2 cellular contexts compared by ENCODE assay signal in genomic region chr19:54775830-54776229, GRCh38. TPM values are rescaled to one million over a fixed set of nuclear protein-coding genes. Genes with fewer than 3 reads are reported as not detected.
"Had no signal": no experiment of that assay in that cellular context is flagged by ENCODE, and none has a peak within 500 bp of the region (broad histone marks: within the 10 kb centered on the region; RNA-seq: fewer than 3 reads in every experiment).

No MANE protein-coding gene starts in this region.

RNA-seq across cellular contexts. Expression of gene KIR2DL1, which starts 6.2 kb away (rescaled TPM):
- total RNA-seq: G401, GM12878 had no signal

RNA-seq across cellular contexts. Expression of gene KIR2DL4, which starts 27.6 kb away (rescaled TPM):
- total RNA-seq: G401, GM12878 had no signal

RNA-seq across cellular contexts. Expression of gene KIR2DL3, which starts 37.5 kb away (rescaled TPM):
- total RNA-seq: G401, GM12878 had no signal

RNA-seq across cellular contexts. Expression of gene KIR3DL1, which starts 40.4 kb away (rescaled TPM):
- total RNA-seq: G401, GM12878 had no signal

RNA-seq across cellular contexts. Expression of gene KIR3DL3, which starts 51.6 kb away (rescaled TPM):
- total RNA-seq: G401, GM12878 had no signal
